20 cellular contexts compared by ENCODE assay signal in genomic region chr11:2889399-2890273, GRCh38. TPM values are rescaled to one million over a fixed set of nuclear protein-coding genes. Genes with fewer than 3 reads are reported as not detected.
DNase-seq lines count a peak whose midpoint lies in the region; ATAC-seq and TF ChIP-seq lines count a peak whose summit lies in the region.
"Had no signal": no experiment of that assay in that cellular context is flagged by ENCODE, and none has a peak within 500 bp of the region (broad histone marks: within the 10 kb centered on the region; RNA-seq: fewer than 3 reads in every experiment).

No MANE protein-coding gene starts in this region.

- H3K27ac ChIP-seq in right atrium auricular region, result peak overlapping the region in 1 of 2 donors; percentile 76
- H3K27ac ChIP-seq in OCI-LY3 (ENCODE audit: low read length), result no peak overlapping the region
- peak overlapping the region; percentile 82 for H3K27ac ChIP-seq in vagina
- no peak overlapping the region for H3K27ac ChIP-seq in adrenal gland

- H3K36me3 Mint-ChIP-seq in mesothelial cell of epicardium, result no peaks in the 10 kb centered on the region
- H3K36me3 Mint-ChIP-seq: activated CD4-positive, alpha-beta memory T cell treated with anti-CD3 and anti-CD28 coated beads for 36 hours; activated naive CD8-positive, alpha-beta T cell had no signal

- DNase-seq in Right ventricle myocardium inferior (ENCODE audit: missing footprints) (peak; percentile 57), right atrium auricular region (ENCODE audit: low spot score) (no peak), mesothelial cell of epicardium (ENCODE audit: low spot score in 2 of 2, unreplicated experiment in 2 of 2) (no peak), vagina (ENCODE audit: extremely low spot score in 2 of 2) (no peak), adrenal gland (no peak), SKM-1 treated with dmso at 0.1 percent for 144 hours (lab: John Stamatoyannopoulos, UW; ENCODE audit: unreplicated experiment) (no peak)
- DNase-seq: ACHN; activated CD4-positive, alpha-beta memory T cell treated with anti-CD3 and anti-CD28 coated beads for 36 hours; C1 segment of cervical spinal cord; head of caudate nucleus; Kasumi-1; NCI-H187 treated with DMSO at 0.1 percent for 48 hours; nucleus accumbens; RPMI8226; SK-N-SH; substantia nigra had no signal

- ATAC-seq in Right ventricle myocardium inferior (no peak), HG02870 (IDR thresholded peaks at IDR 0.05; ENCODE audit: unreplicated experiment) (no peak)

- no peak overlapping the region for H2AFZ ChIP-seq in OCI-LY3 (ENCODE audit: low read depth, low read length)

- TF ChIP-seq CTCF in right atrium auricular region (IDR thresholded peaks at IDR 0.05), result no peak
- no peak for TF ChIP-seq CTCF in OCI-LY3 (IDR thresholded peaks at IDR 0.05; ENCODE audit: low read depth, low read length)
- TF ChIP-seq CTCF in mesothelial cell of epicardium (IDR thresholded peaks at IDR 0.05; ENCODE audit: unreplicated experiment), result no peak
- TF ChIP-seq CTCF in vagina (IDR thresholded peaks at IDR 0.05), result no peak
- TF ChIP-seq CTCF in adrenal gland (IDR thresholded peaks at IDR 0.05), result no peak

- peaks cover 0 to 53% of the 10 kb centered on the region in 2 donors for H3K4me1 ChIP-seq in right atrium auricular region
- peaks cover 24% of the 10 kb centered on the region for H3K4me1 ChIP-seq in OCI-LY3 (ENCODE audit: low read length)
- H3K4me1 ChIP-seq in vagina, result peaks cover 39% of the 10 kb centered on the region
- peaks cover 20 to 30% of the 10 kb centered on the region in 2 donors for H3K4me1 ChIP-seq in adrenal gland (replicated peaks in 1 of 2)

- no peak overlapping the region for H3K4me3 Mint-ChIP-seq in mesothelial cell of epicardium
- H3K4me3 Mint-ChIP-seq: activated CD4-positive, alpha-beta memory T cell treated with anti-CD3 and anti-CD28 coated beads for 36 hours; activated naive CD8-positive, alpha-beta T cell had no signal

- WGBS in adrenal gland, 4 donors, result 72 to 92% (median 83%) methylated on average over 2 to 16 of the region's 16 CpGs

- peaks cover 29% of the 10 kb centered on the region for H3K4me1 Mint-ChIP-seq in mesothelial cell of epicardium

- peak overlapping the region; percentile 71; the same call in 1 of the 2 replicates for H3K9ac ChIP-seq in OCI-LY3 (ENCODE audit: low read length)
- H3K9ac ChIP-seq: SK-N-SH had no signal

- no peaks in the 10 kb centered on the region for H3K9me3 Mint-ChIP-seq in mesothelial cell of epicardium
- H3K9me3 Mint-ChIP-seq: activated CD4-positive, alpha-beta memory T cell treated with anti-CD3 and anti-CD28 coated beads for 36 hours had no signal

- H3K4me3 ChIP-seq in right atrium auricular region, result no peak overlapping the region
- no peak overlapping the region for H3K4me3 ChIP-seq in OCI-LY3 (ENCODE audit: low read length)
- no peak overlapping the region for H3K4me3 ChIP-seq in vagina
- H3K4me3 ChIP-seq in adrenal gland, result no peak overlapping the region
- H3K4me3 ChIP-seq: smooth muscle cell had no signal

- no peaks in the 10 kb centered on the region for H3K36me3 ChIP-seq in right atrium auricular region
- no peaks in the 10 kb centered on the region for H3K36me3 ChIP-seq in OCI-LY3 (replicated peaks; ENCODE audit: low read depth, low read length)
- no peaks in the 10 kb centered on the region for H3K36me3 ChIP-seq in vagina
- H3K36me3 ChIP-seq in adrenal gland (replicated peaks in 1 of 2), result no peaks in the 10 kb centered on the region

- no peaks in the 10 kb centered on the region for H3K27me3 ChIP-seq in right atrium auricular region
- no peaks in the 10 kb centered on the region for H3K27me3 ChIP-seq in OCI-LY3 (ENCODE audit: low read depth, low read length)
- no peaks in the 10 kb centered on the region for H3K27me3 ChIP-seq in vagina
- no peaks in the 10 kb centered on the region for H3K27me3 ChIP-seq in adrenal gland

- no peaks in the 10 kb centered on the region for H3K27me3 Mint-ChIP-seq in mesothelial cell of epicardium (ENCODE audit: low read depth)
- H3K27me3 Mint-ChIP-seq: activated CD4-positive, alpha-beta memory T cell treated with anti-CD3 and anti-CD28 coated beads for 36 hours; activated naive CD8-positive, alpha-beta T cell had no signal

- no peaks in the 10 kb centered on the region for H4K20me1 ChIP-seq in OCI-LY3 (ENCODE audit: insufficient read depth, low read length)

- H3K9me3 ChIP-seq in right atrium auricular region, result no peaks in the 10 kb centered on the region
- H3K9me3 ChIP-seq in OCI-LY3 (ENCODE audit: insufficient read depth, low read length), result no peaks in the 10 kb centered on the region
- H3K9me3 ChIP-seq in vagina, result no peaks in the 10 kb centered on the region
- no peaks in the 10 kb centered on the region for H3K9me3 ChIP-seq in adrenal gland (replicated peaks in 1 of 3)
- H3K9me3 ChIP-seq: SK-N-SH had no signal

- H3K79me2 ChIP-seq in OCI-LY3 (ENCODE audit: low read length), result no peaks in the 10 kb centered on the region

- H3K27ac Mint-ChIP-seq in mesothelial cell of epicardium, result peak overlapping the region; percentile 67
- H3K27ac Mint-ChIP-seq: activated CD4-positive, alpha-beta memory T cell treated with anti-CD3 and anti-CD28 coated beads for 36 hours; activated naive CD8-positive, alpha-beta T cell had no signal

- intact Hi-C loops in Right ventricle myocardium inferior (cut with DNase I), result loop anchor here (5.0 to 10.0 kb wide), 3 partner anchors 192 to 695 kb away; partner anchors contain the start of genes C11orf21, KCNQ1OT1 and TSPAN32
- intact Hi-C loops in vagina (cut with DNase I), result loop anchor here (2.0 to 10.0 kb wide), 4 partner anchors 187 to 585 kb away; partner anchors contain the start of genes C11orf21 and TSPAN32
- intact Hi-C loops in adrenal gland (cut with DNase I), result loop anchor here (2.0 to 10.0 kb wide), 5 partner anchors 175 to 463 kb away; partner anchors contain the start of gene KCNQ1OT1 (in 1 of the 2)

- TF ChIP-seq POLR2A in vagina (IDR thresholded peaks at IDR 0.05), result no peak
- no peak for TF ChIP-seq POLR2A in adrenal gland (IDR thresholded peaks at IDR 0.05)

- H3K4me2 ChIP-seq in OCI-LY3 (ENCODE audit: low read length), result peak overlapping the region; percentile 83; the same call in 1 of the 2 replicates
- H3K4me2 ChIP-seq: SK-N-SH, smooth muscle cell had no signal

RNA-seq across cellular contexts. Expression of gene CDKN1C, which starts 4.1 kb away (rescaled TPM):
- total RNA-seq in Right ventricle myocardium inferior (40.0 TPM), right atrium auricular region (10 to 100 TPM; 17.2 to 28.7 TPM), mesothelial cell of epicardium (132 to 148 TPM (median 146 TPM) in 3 replicates), vagina (67.3 TPM), adrenal gland (100 to 1,000 TPM in 7 of 8 donors, 10 to 100 TPM in 1; 32.8 to 817 (median 464) TPM)
- polyA plus RNA-seq in adrenal gland, result 100 to 1,000 TPM in 2 of 3 donors, 10 to 100 TPM in 1; 17.7 to 229 (median 152) TPM

RNA-seq across cellular contexts. Expression of gene PHLDA2, which starts 39.6 kb away (rescaled TPM):
- 0.65 TPM for total RNA-seq in Right ventricle myocardium inferior
- 1 to 10 TPM; 1.8 to 2.6 TPM for total RNA-seq in right atrium auricular region
- total RNA-seq in mesothelial cell of epicardium, result 1.3 to 1.9 TPM (median 1.5 TPM) in 3 replicates
- total RNA-seq in vagina, result 43.5 TPM
- 1 to 10 TPM in 6 of 8 donors, not detected in 2; 1.4 to 8.7 (median 2.3) TPM for total RNA-seq in adrenal gland
- 1 to 10 TPM in 2 of 3 donors, not detected in 1; 1.1 to 8.9 TPM for polyA plus RNA-seq in adrenal gland
